In the genomic region with DNA sequence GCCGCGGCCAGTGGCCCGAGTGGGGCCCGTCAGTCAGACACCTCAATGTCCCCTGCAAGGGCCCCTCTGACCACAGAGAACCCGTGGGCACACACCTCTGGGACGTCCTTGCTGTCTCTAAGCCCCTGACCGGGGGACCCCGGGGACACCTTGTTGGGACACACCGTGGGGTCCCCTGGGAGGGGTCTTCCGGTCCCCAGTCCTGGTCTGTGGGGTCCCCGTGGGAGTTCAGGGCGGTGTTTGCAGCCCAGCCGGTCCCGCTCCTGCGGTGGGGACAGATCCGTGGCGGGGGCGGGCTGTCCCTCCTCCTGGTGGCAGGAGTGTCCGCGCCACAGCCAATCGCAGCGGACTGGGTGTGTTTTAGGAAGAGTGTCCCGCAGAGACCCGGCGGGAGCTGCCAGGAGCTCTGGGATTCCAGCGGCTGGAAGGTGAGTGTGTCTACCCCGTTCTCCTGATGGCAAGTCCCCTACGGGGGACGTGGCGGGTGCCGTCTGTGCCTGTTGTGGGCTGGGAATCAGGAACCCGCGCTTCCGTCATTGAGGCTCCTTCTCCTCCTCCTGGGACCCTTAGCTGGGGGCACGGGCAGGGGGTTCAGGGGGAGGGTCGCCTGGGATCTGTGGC, we compare ENCODE assay signal across 8 cellular contexts. TPM values are rescaled to one million over a fixed set of nuclear protein-coding genes. Genes with fewer than 3 reads are reported as not detected.
DNase-seq lines count a peak whose midpoint lies in the region; ATAC-seq and TF ChIP-seq lines count a peak whose summit lies in the region.

No MANE protein-coding gene starts in this region.

- H3K27ac ChIP-seq in WERI-Rb-1 (peak overlapping the region; percentile 86), mesodermal cell (ENCODE audit: low read depth, low read length, severe bottlenecking) (no peak overlapping the region), suprapubic skin (peak overlapping the region; percentile 73)

- H3K9me3 ChIP-seq in WERI-Rb-1 (ENCODE audit: severe bottlenecking) (no peaks in the 10 kb centered on the region), mesodermal cell (ENCODE audit: control insufficient read depth, low read length) (no peaks in the 10 kb centered on the region), suprapubic skin (no peaks in the 10 kb centered on the region)

- TF ChIP-seq POLR2A in suprapubic skin (IDR thresholded peaks at IDR 0.05) = no peak

- H3K36me3 Mint-ChIP-seq in effector memory CD8-positive, alpha-beta T cell (ENCODE audit: insufficient read depth) = peaks cover 6% of the 10 kb centered on the region

- DNase-seq in WERI-Rb-1 = peak; percentile 83
- peak; percentile 25 to 40 (median 27) for DNase-seq in effector memory CD8-positive, alpha-beta T cell
- peak; percentile 81 to 91 for DNase-seq in suprapubic skin (ENCODE audit: low spot score in 2 of 2)
- DNase-seq in NCI-H187 treated with DMSO at 0.1 percent for 48 hours (lab: John Stamatoyannopoulos, UW) = no peak
- no peak for DNase-seq in cerebellar nuclear complex (lab: John Stamatoyannopoulos, UW)

- no peaks in the 10 kb centered on the region for H3K27me3 ChIP-seq in WERI-Rb-1 (ENCODE audit: insufficient read depth, low read depth, severe bottlenecking)
- H3K27me3 ChIP-seq in suprapubic skin = no peaks in the 10 kb centered on the region

- H3K4me1 ChIP-seq in mesodermal cell (ENCODE audit: control insufficient read depth, insufficient read depth, low read length, poor library complexity, severe bottlenecking) = no peaks in the 10 kb centered on the region
- peaks cover 21% of the 10 kb centered on the region for H3K4me1 ChIP-seq in suprapubic skin

- no peaks in the 10 kb centered on the region for H3K36me3 ChIP-seq in WERI-Rb-1
- H3K36me3 ChIP-seq in mesodermal cell (ENCODE audit: control insufficient read depth, insufficient read depth, low read length) = no peaks in the 10 kb centered on the region
- H3K36me3 ChIP-seq in suprapubic skin = no peaks in the 10 kb centered on the region

- H3K4me3 ChIP-seq in WERI-Rb-1 (ENCODE audit: low read depth, low read length) = peak overlapping the region; percentile 58
- peak overlapping the region; percentile 54 for H3K4me3 ChIP-seq in mesodermal cell (ENCODE audit: extremely low read depth, insufficient read depth, low read length, poor library complexity, severe bottlenecking)
- H3K4me3 ChIP-seq in suprapubic skin = peak overlapping the region; percentile 65

- TF ChIP-seq CTCF in WERI-Rb-1 (IDR thresholded peaks at IDR 0.05; ENCODE audit: low read depth, low read length) (no peak), suprapubic skin (IDR thresholded peaks at IDR 0.05) (no peak)

- peak; percentile 84 for ATAC-seq in GM18907 (IDR thresholded peaks at IDR 0.05; ENCODE audit: unreplicated experiment)
- ATAC-seq in HG03108 (IDR thresholded peaks at IDR 0.05; ENCODE audit: unreplicated experiment) = peak; percentile 53
- ATAC-seq in effector memory CD8-positive, alpha-beta T cell (replicated peaks) = peak; percentile 90

- H3K4me1 Mint-ChIP-seq in effector memory CD8-positive, alpha-beta T cell (ENCODE audit: low read depth in 2 of 2) = peaks cover 7% of the 10 kb centered on the region in 2 donors

- H3K27ac Mint-ChIP-seq in effector memory CD8-positive, alpha-beta T cell = peak overlapping the region; percentile 55 to 74

- peak overlapping the region; percentile 86 for H3K4me3 Mint-ChIP-seq in effector memory CD8-positive, alpha-beta T cell

- H3K27me3 Mint-ChIP-seq in effector memory CD8-positive, alpha-beta T cell = no peaks in the 10 kb centered on the region

- no peaks in the 10 kb centered on the region for H3K9me3 Mint-ChIP-seq in effector memory CD8-positive, alpha-beta T cell

- TF ChIP-seq EP300 in suprapubic skin (IDR thresholded peaks at IDR 0.05) = no peak

- 1 to 5% methylated on average over 26 to 30 of the region's 36 CpGs for WGBS in mesodermal cell (ENCODE audit: insufficient coverage in 2 of 2), 2 experiments
- 5% methylated on average over 4 of the region's 36 CpGs for WGBS in suprapubic skin

RNA-seq across cellular contexts. Expression of gene PLCXD1, which starts 5.1 kb away (rescaled TPM):
- 38.6 TPM for polyA plus RNA-seq in mesodermal cell (2013, experiment 1 of 2)
- 29.2 TPM for polyA plus RNA-seq in mesodermal cell (2013, experiment 2 of 2)
- 10 to 100 TPM; 22.4 to 78.3 (median 54.2) TPM for total RNA-seq in suprapubic skin

RNA-seq across cellular contexts. Expression of gene GTPBP6, which starts 42.5 kb away (rescaled TPM):
- 41.1 TPM for polyA plus RNA-seq in mesodermal cell (2013, experiment 1 of 2)
- 37.4 TPM for polyA plus RNA-seq in mesodermal cell (2013, experiment 2 of 2)
- 10 to 100 TPM; 29.7 to 36.4 (median 34.3) TPM for total RNA-seq in suprapubic skin

Comparison
In these comparisons a context has a peak if more than half of its experiments do, and no peak if none do; other contexts are left out.
1. DNase-seq: peak in WERI-Rb-1 (single experiment), effector memory CD8-positive, alpha-beta T cell (3 of 3) and suprapubic skin (2 of 2); none in NCI-H187 treated with DMSO at 0.1 percent for 48 hours (single experiment) and cerebellar nuclear complex (0 of 2).
2. Peak in every context shown above with its lines, with median percentiles within 50 percentile points of each other: ATAC-seq and H3K4me3 ChIP-seq.